In the genomic region with DNA sequence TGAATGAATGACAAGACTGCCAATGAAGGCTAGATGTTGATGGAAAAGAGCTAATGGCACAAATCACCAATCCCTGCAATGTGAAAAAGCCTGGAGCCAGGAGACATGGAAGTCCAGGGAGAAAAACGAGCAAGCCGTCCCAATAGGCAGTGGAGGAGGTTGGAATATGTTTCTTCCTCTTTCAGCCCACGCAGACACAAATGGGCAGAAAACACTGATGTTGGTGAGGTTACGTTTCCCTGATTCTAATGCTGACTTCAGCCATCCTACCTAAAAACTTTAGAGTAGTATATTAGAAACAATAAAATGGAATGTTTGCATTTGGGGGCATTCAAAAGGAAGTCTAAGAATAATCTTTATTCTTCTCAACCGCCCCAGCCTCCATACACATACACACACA, we compare ENCODE assay signal across 23 cellular contexts. TPM values are rescaled to one million over a fixed set of nuclear protein-coding genes. Genes with fewer than 3 reads are reported as not detected.
A peak's percentile ranks its signal among the peaks of the same experiment; 100 is the strongest.
DNase-seq lines count a peak whose midpoint lies in the region; ATAC-seq, FAIRE-seq and TF ChIP-seq lines count a peak whose summit lies in the region.
"Had no signal": no experiment of that assay in that cellular context is flagged by ENCODE, and none has a peak within 500 bp of the region (broad histone marks: within the 10 kb centered on the region; RNA-seq: fewer than 3 reads in every experiment).

No MANE protein-coding gene starts in this region.

- TF ChIP-seq POLR2A in K562 (conservative IDR thresholded peaks at IDR 0.05) (no peak), heart left ventricle (IDR thresholded peaks at IDR 0.05) (no peak)

- no peak for TF ChIP-seq EP300 in K562 (IDR thresholded peaks at IDR 0.05; ENCODE audit: low read length)

- H3K4me1 Mint-ChIP-seq in Caco-2 (ENCODE audit: low read depth, unreplicated experiment): peaks cover 13% of the 10 kb centered on the region
- peaks cover 62% of the 10 kb centered on the region for H3K4me1 Mint-ChIP-seq in stimulated activated effector memory CD8-positive, alpha-beta T cell treated with anti-CD3 and anti-CD28 coated beads, Interleukin-12 subunit alpha, Interleukin-12 subunit beta, amount 100 ng/mL, for 72 hours
- H3K4me1 Mint-ChIP-seq: CD14-positive monocyte, H9 had no signal

- no peak for TF ChIP-seq CTCF in Caco-2 (IDR thresholded peaks at IDR 0.05; ENCODE audit: insufficient read depth in 1 of 2, low read depth in 1 of 2, low read length in 1 of 2, severe bottlenecking in 1 of 2, unreplicated experiment in 1 of 2)
- TF ChIP-seq CTCF in K562 (IDR thresholded peaks at IDR 0.05 in 2 of 3, conservative IDR thresholded peaks at IDR 0.05 in 1 of 3; ENCODE audit: insufficient read depth in 2 of 3, low read depth in 1 of 3, low read length in 3 of 3): no peak
- TF ChIP-seq CTCF in heart left ventricle (IDR thresholded peaks at IDR 0.05): no peak

- H4K20me1 ChIP-seq in K562 (replicated peaks; ENCODE audit: control insufficient read depth, insufficient read depth, low read length): no peaks in the 10 kb centered on the region
- H4K20me1 ChIP-seq: BLaER1 treated with 17β-estradiol and CSF1 and Interleukin-3, amounts not matched to agents 10 nM and 100 nM had no signal

- H3K36me3 Mint-ChIP-seq in Caco-2 (ENCODE audit: insufficient read depth, unreplicated experiment): no peaks in the 10 kb centered on the region
- peaks cover 15% of the 10 kb centered on the region for H3K36me3 Mint-ChIP-seq in stimulated activated effector memory CD8-positive, alpha-beta T cell treated with anti-CD3 and anti-CD28 coated beads, Interleukin-12 subunit alpha, Interleukin-12 subunit beta, amount 100 ng/mL, for 72 hours
- H3K36me3 Mint-ChIP-seq: CD14-positive monocyte; CD4-positive, alpha-beta memory T cell had no signal

- DNase-seq in Caco-2 (no peak), K562 (ENCODE audit: extremely low read depth in 1 of 4, low spot score in 3 of 4) (no peak), NCI-H345 treated with DMSO at 0.1 percent for 48 hours (lab: John Stamatoyannopoulos, UW; ENCODE audit: unreplicated experiment) (no peak), heart left ventricle (no peak), NCI-H1694 (lab: John Stamatoyannopoulos, UW) (no peak)
- no peak for DNase-seq in stimulated activated effector memory CD8-positive, alpha-beta T cell treated with anti-CD3 and anti-CD28 coated beads, Interleukin-12 subunit alpha, Interleukin-12 subunit beta, amount 100 ng/mL, for 72 hours (ENCODE audit: low spot score in 2 of 2)
- DNase-seq in activated CD4-positive, alpha-beta T cell treated with anti-CD3 and anti-CD28 coated beads, Interleukin-2, amount 50 U/mL, for 48 hours: no peak
- DNase-seq: 8988T; ACHN; AML-193; BE2C; CD4-positive, alpha-beta memory T cell; COR-L47; DMS153; DND-41; GM23248; H9 had no signal

- intact Hi-C loops in Caco-2 (cut with micrococcal nuclease; ENCODE audit: unreplicated experiment): no loop called here
- intact Hi-C loops in K562 (cut with micrococcal nuclease): no loop called here
- intact Hi-C loops in heart left ventricle (cut with DNase I): loop anchor here in 1 of 10 donors (5.0 kb wide), 1 partner anchor 45 kb away; no protein-coding TSS in a partner anchor

- peaks cover 33% of the 10 kb centered on the region for H3K9me3 Mint-ChIP-seq in Caco-2 (ENCODE audit: unreplicated experiment)
- H3K9me3 Mint-ChIP-seq in stimulated activated effector memory CD8-positive, alpha-beta T cell treated with anti-CD3 and anti-CD28 coated beads, Interleukin-12 subunit alpha, Interleukin-12 subunit beta, amount 100 ng/mL, for 72 hours: peaks cover 6% of the 10 kb centered on the region

- no peak for TF ChIP-seq RAD21 in K562 (CRISPR knock-in tag; conservative IDR thresholded peaks at IDR 0.05 in 1 of 2, IDR thresholded peaks at IDR 0.05 in 1 of 2)

- POLR2A ChIA-PET in Caco-2 (lab: Charles Lee) (no interaction called here), K562 (lab: Yijun Ruan, JAX) (interaction anchor here (1.0 kb wide), 1 partner anchor 11 kb away, joined by 3 read pairs; no protein-coding TSS in a partner anchor)

- H3K4me3 ChIP-seq in Caco-2 (ENCODE audit: low read depth, low read length): no peak overlapping the region
- no peak overlapping the region for H3K4me3 ChIP-seq in K562
- no peak overlapping the region for H3K4me3 ChIP-seq in heart left ventricle
- H3K4me3 ChIP-seq: A549; BLaER1 treated with 17β-estradiol and CSF1 and Interleukin-3, amounts not matched to agents 10 nM and 100 nM; GM23248 had no signal

- BruUV-seq in Caco-2 (replicated peaks; lab: Mats Ljungman, UMichigan) (no TSS peak), K562 (replicated peaks; lab: Mats Ljungman, UMichigan) (no TSS peak)

- no peaks in the 10 kb centered on the region for H3K27me3 ChIP-seq in Caco-2 (replicated peaks; ENCODE audit: control insufficient read depth, insufficient read depth, low read length)
- H3K27me3 ChIP-seq in K562 (ENCODE audit: control insufficient read depth in 2 of 2, insufficient read depth in 2 of 2, low read length in 2 of 2): no peaks in the 10 kb centered on the region
- H3K27me3 ChIP-seq in heart left ventricle: peaks cover 0 to 3% (median 0%) of the 10 kb centered on the region in 9 donors
- H3K27me3 ChIP-seq: BE2C; BLaER1 treated with 17β-estradiol and CSF1 and Interleukin-3, amounts not matched to agents 10 nM and 100 nM had no signal

- H3K79me2 ChIP-seq in K562 (ENCODE audit: control insufficient read depth, insufficient read depth, low read length): no peaks in the 10 kb centered on the region

- H3K4me2 ChIP-seq in K562 (ENCODE audit: insufficient read depth, low read length): no peak overlapping the region
- H3K4me2 ChIP-seq: A549; BLaER1 treated with 17β-estradiol and CSF1 and Interleukin-3, amounts not matched to agents 10 nM and 100 nM had no signal

- H3K9me3 ChIP-seq in Caco-2 (peaks cover 5% of the 10 kb centered on the region; the same call in 1 of the 2 replicates), K562 (replicated peaks; ENCODE audit: control insufficient read depth, insufficient read depth, low read depth, low read length) (peaks cover 17% of the 10 kb centered on the region; the same call in 1 of the 2 replicates), heart left ventricle (peaks cover 0 to 2% (median 0%) of the 10 kb centered on the region in 12 donors)
- H3K9me3 ChIP-seq: A549, BE2C had no signal

- H3K27ac ChIP-seq in K562 (ENCODE audit: extremely low read depth, low read depth, low read length): no peak overlapping the region; the same call in 2 of the 3 replicates
- no peak overlapping the region for H3K27ac ChIP-seq in heart left ventricle
- H3K27ac ChIP-seq: A549; BLaER1 treated with 17β-estradiol and CSF1 and Interleukin-3, amounts not matched to agents 10 nM and 100 nM; GM23248 had no signal

- H3K27me3 Mint-ChIP-seq in Caco-2 (ENCODE audit: insufficient read depth, unreplicated experiment): no peaks in the 10 kb centered on the region

- H3K36me3 ChIP-seq in Caco-2 (ENCODE audit: control insufficient read depth, insufficient read depth, low read length) (no peaks in the 10 kb centered on the region), K562 (ENCODE audit: control insufficient read depth, insufficient read depth, low read length) (no peaks in the 10 kb centered on the region), heart left ventricle (no peaks in the 10 kb centered on the region)
- H3K36me3 ChIP-seq: BE2C; BLaER1 treated with 17β-estradiol and CSF1 and Interleukin-3, amounts not matched to agents 10 nM and 100 nM had no signal

- H3K4me1 ChIP-seq in Caco-2: peaks cover 22% of the 10 kb centered on the region
- H3K4me1 ChIP-seq in K562 (replicated peaks in 1 of 2; ENCODE audit: control insufficient read depth in 2 of 2, insufficient read depth in 2 of 2, low read length in 2 of 2): peaks cover 6 to 26% of the 10 kb centered on the region in 2 experiments
- H3K4me1 ChIP-seq in heart left ventricle: peaks cover 0 to under 1% (median 0%) of the 10 kb centered on the region in 12 donors
- H3K4me1 ChIP-seq: BE2C had no signal

- H3K9ac ChIP-seq in K562 (ENCODE audit: insufficient read depth in 1 of 2, low read depth in 2 of 2, low read length in 2 of 2): no peak overlapping the region
- H3K9ac ChIP-seq: BLaER1 treated with 17β-estradiol and CSF1 and Interleukin-3, amounts not matched to agents 10 nM and 100 nM; GM23248 had no signal

- in situ Hi-C loops in K562 (cut with MboI): no loop called here

- ATAC-seq in K562: peak; percentile 25; the same call in 1 of the 3 replicates
- no peak for ATAC-seq in stimulated activated effector memory CD8-positive, alpha-beta T cell treated with anti-CD3 and anti-CD28 coated beads, Interleukin-12 subunit alpha, Interleukin-12 subunit beta, amount 100 ng/mL, for 72 hours
- ATAC-seq in heart left ventricle: no peak
- ATAC-seq: A549, HCT116 had no signal

- H3K4me3 Mint-ChIP-seq in Caco-2 (ENCODE audit: unreplicated experiment): no peak overlapping the region
- no peak overlapping the region for H3K4me3 Mint-ChIP-seq in stimulated activated effector memory CD8-positive, alpha-beta T cell treated with anti-CD3 and anti-CD28 coated beads, Interleukin-12 subunit alpha, Interleukin-12 subunit beta, amount 100 ng/mL, for 72 hours
- H3K4me3 Mint-ChIP-seq: CD14-positive monocyte; CD4-positive, alpha-beta memory T cell; H9 had no signal

- WGBS in K562 (ENCODE audit: insufficient coverage, low coverage, missing lambda C conversion rate): 33% methylated on average over 5 of the region's 5 CpGs
- 37 to 71% (median 59%) methylated on average over 5 of the region's 5 CpGs for WGBS in heart left ventricle, 4 donors

- peak overlapping the region; percentile 45 for H3K27ac Mint-ChIP-seq in Caco-2 (ENCODE audit: unreplicated experiment)
- H3K27ac Mint-ChIP-seq in stimulated activated effector memory CD8-positive, alpha-beta T cell treated with anti-CD3 and anti-CD28 coated beads, Interleukin-12 subunit alpha, Interleukin-12 subunit beta, amount 100 ng/mL, for 72 hours: peak overlapping the region; percentile 95
- H3K27ac Mint-ChIP-seq: CD14-positive monocyte; CD4-positive, alpha-beta memory T cell; H9 had no signal

- no peaks in the 10 kb centered on the region for H3K9me1 ChIP-seq in K562 (ENCODE audit: control insufficient read depth, insufficient read depth, low read length)

- CTCF ChIA-PET in Caco-2 (lab: Charles Lee): no interaction called here
- CTCF ChIA-PET in K562 (lab: Yijun Ruan, JAX; ENCODE audit: low intra/inter-chr PET ratio): no interaction called here

- no peak for FAIRE-seq in K562 (lab: Jason Lieb, UNC)
- FAIRE-seq: A549, G401.6, GM19239 had no signal

- H2AFZ ChIP-seq in K562 (ENCODE audit: low read depth, low read length): peak overlapping the region; percentile 78
- H2AFZ ChIP-seq: GM23248 had no signal

RNA-seq across cellular contexts. Expression of a gene that starts 23.9 kb away (rescaled TPM):
- total RNA-seq in Caco-2 (2022) (65.6 and 68.0 TPM in 2 replicates), K562 (2014; rRNA removed) (53.6 and 61.9 TPM in 2 replicates), K562 (2014; rRNA removed; fragmentation: Illumina TruSeq; extraction: Trizol) (97.1 and 114 TPM in 2 replicates), K562 (2015; rRNA removed; fragmentation: Illumina TruSeq; extraction: Trizol) (74.4 and 77.6 TPM in 2 replicates), K562 (2021) (84.7 and 90.6 TPM in 2 replicates), heart left ventricle (10 to 100 TPM in 5 of 9 donors, 1 to 10 TPM in 4; 7.7 to 18.8 (median 14.3) TPM)
- total RNA-seq in K562 (2011; cell fraction: chromatin; rRNA removed; ENCODE audit: low replicate concordance): 61.3 and 233 TPM in 2 replicates
- 22.8 and 41.1 TPM in 2 replicates for total RNA-seq in K562 (2011; cell fraction: nucleolus; rRNA removed)
- 69.0 and 96.6 TPM in 2 replicates for total RNA-seq in K562 (2011; cell fraction: nucleoplasm; rRNA removed)
- polyA plus RNA-seq in K562 (2011; rRNA removed) (47.9 and 83.4 TPM in 2 replicates), K562 (2014; fragmentation: Illumina TruSeq; extraction: Trizol) (117 and 126 TPM in 2 replicates), K562 (2014; fragmentation: Nextera tagmentation; extraction: Ambion mirVana) (10 to 100 TPM; 42.6 to 48.3 TPM), K562 (2014; rRNA removed) (57.2 and 60.4 TPM in 2 replicates), heart left ventricle (10 to 100 TPM in 1 of 2 donors, 1 to 10 TPM in 1; 1.5 to 10.7 TPM)
- 16.3 and 32.6 TPM in 2 replicates for polyA plus RNA-seq in K562 (2011; cell fraction: cytosol; rRNA removed)
- 22.2 and 27.0 TPM in 2 replicates for polyA plus RNA-seq in K562 (2011; cell fraction: nucleus; rRNA removed)
- polyA plus RNA-seq in K562 (2012): 68.3 and 93.3 TPM in 2 replicates
- polyA minus RNA-seq in K562 (2011; rRNA and poly(A)+ RNA removed): 210 and 230 TPM in 2 replicates
- polyA minus RNA-seq in K562 (2011; cell fraction: cytosol; rRNA and poly(A)+ RNA removed): 73.6 and 84.8 TPM in 2 replicates
- 28.1 and 45.8 TPM in 2 replicates for polyA minus RNA-seq in K562 (2011; cell fraction: nucleus; rRNA and poly(A)+ RNA removed)
